In genomic region chr14:50560929-50561280, GRCh38 we compare ENCODE assay signal across 8 cellular contexts. TPM values are rescaled to one million over a fixed set of nuclear protein-coding genes. Genes with fewer than 3 reads are reported as not detected.
DNase-seq lines count a peak whose midpoint lies in the region; ATAC-seq and TF ChIP-seq lines count a peak whose summit lies in the region.

No MANE protein-coding gene starts in this region.

- no peaks in the 10 kb centered on the region for H3K36me3 Mint-ChIP-seq in activated T-helper 17 cell treated with anti-CD3 and anti-CD28 coated beads, Interleukin-2, amount 50 U/mL, for 72 hours (ENCODE audit: low read depth)
- no peaks in the 10 kb centered on the region for H3K36me3 Mint-ChIP-seq in natural killer cell
- no peaks in the 10 kb centered on the region for H3K36me3 Mint-ChIP-seq in stimulated activated naive CD8-positive, alpha-beta T cell treated with anti-CD3 and anti-CD28 coated beads, Interleukin-15, Interleukin-2, amounts not matched to agents 100 ng/mL and 50 ng/mL, for 24 hours (ENCODE audit: low read depth)

- H3K9me3 Mint-ChIP-seq in activated T-helper 17 cell treated with anti-CD3 and anti-CD28 coated beads, Interleukin-2, amount 50 U/mL, for 72 hours, result no peaks in the 10 kb centered on the region
- no peaks in the 10 kb centered on the region for H3K9me3 Mint-ChIP-seq in natural killer cell
- H3K9me3 Mint-ChIP-seq in stimulated activated naive CD8-positive, alpha-beta T cell treated with anti-CD3 and anti-CD28 coated beads, Interleukin-15, Interleukin-2, amounts not matched to agents 100 ng/mL and 50 ng/mL, for 24 hours, result no peaks in the 10 kb centered on the region

- DNase-seq in NOMO-1 treated with dmso at 0.1 percent for 144 hours (lab: John Stamatoyannopoulos, UW; ENCODE audit: unreplicated experiment) (peak; percentile 71), fibroblast of the aortic adventitia (ENCODE audit: low read depth) (peak; percentile 59), natural killer cell (peak; percentile 20)

- no peak overlapping the region for H3K27ac Mint-ChIP-seq in activated T-helper 17 cell treated with anti-CD3 and anti-CD28 coated beads, Interleukin-2, amount 50 U/mL, for 72 hours
- H3K27ac Mint-ChIP-seq in natural killer cell, result no peak overlapping the region
- H3K27ac Mint-ChIP-seq in stimulated activated naive CD8-positive, alpha-beta T cell treated with anti-CD3 and anti-CD28 coated beads, Interleukin-15, Interleukin-2, amounts not matched to agents 100 ng/mL and 50 ng/mL, for 24 hours, result no peak overlapping the region

- ATAC-seq in HG03045 (IDR thresholded peaks at IDR 0.05; ENCODE audit: unreplicated experiment) (peak; percentile 10), natural killer cell (peak; percentile 61 to 69 (median 63)), GM21423 (IDR thresholded peaks at IDR 0.05; ENCODE audit: unreplicated experiment) (no peak)
- ATAC-seq in activated T-helper 17 cell treated with anti-CD3 and anti-CD28 coated beads, Interleukin-2, amount 50 U/mL, for 72 hours (replicated peaks), result peak; percentile 73

- no peak for TF ChIP-seq CTCF in C4-2B (conservative IDR thresholded peaks at IDR 0.05)
- TF ChIP-seq CTCF in fibroblast of the aortic adventitia (IDR thresholded peaks at IDR 0.05; ENCODE audit: insufficient read depth, low read length), result no peak
- TF ChIP-seq CTCF in natural killer cell (IDR thresholded peaks at IDR 0.05), result no peak

- intact Hi-C loops in natural killer cell (cut with micrococcal nuclease), result no loop called here

- peaks cover 4% of the 10 kb centered on the region for H3K4me1 Mint-ChIP-seq in activated T-helper 17 cell treated with anti-CD3 and anti-CD28 coated beads, Interleukin-2, amount 50 U/mL, for 72 hours
- peaks cover 13 to 14% of the 10 kb centered on the region in 2 donors for H3K4me1 Mint-ChIP-seq in natural killer cell
- H3K4me1 Mint-ChIP-seq in stimulated activated naive CD8-positive, alpha-beta T cell treated with anti-CD3 and anti-CD28 coated beads, Interleukin-15, Interleukin-2, amounts not matched to agents 100 ng/mL and 50 ng/mL, for 24 hours (ENCODE audit: low read depth), result peaks cover 15% of the 10 kb centered on the region

- peaks cover 37% of the 10 kb centered on the region for H3K27me3 Mint-ChIP-seq in activated T-helper 17 cell treated with anti-CD3 and anti-CD28 coated beads, Interleukin-2, amount 50 U/mL, for 72 hours
- H3K27me3 Mint-ChIP-seq in natural killer cell (ENCODE audit: low read depth in 2 of 2), result peaks cover 33 to 76% of the 10 kb centered on the region in 2 donors
- H3K27me3 Mint-ChIP-seq in stimulated activated naive CD8-positive, alpha-beta T cell treated with anti-CD3 and anti-CD28 coated beads, Interleukin-15, Interleukin-2, amounts not matched to agents 100 ng/mL and 50 ng/mL, for 24 hours, result peaks cover 52% of the 10 kb centered on the region

- H3K4me3 Mint-ChIP-seq in activated T-helper 17 cell treated with anti-CD3 and anti-CD28 coated beads, Interleukin-2, amount 50 U/mL, for 72 hours, result peak overlapping the region; percentile 83
- H3K4me3 Mint-ChIP-seq in natural killer cell, result peak overlapping the region; percentile 86
- H3K4me3 Mint-ChIP-seq in stimulated activated naive CD8-positive, alpha-beta T cell treated with anti-CD3 and anti-CD28 coated beads, Interleukin-15, Interleukin-2, amounts not matched to agents 100 ng/mL and 50 ng/mL, for 24 hours, result peak overlapping the region; percentile 80

- peak overlapping the region; percentile 17; the same call in 1 of the 2 replicates for H3K27ac ChIP-seq in C4-2B

- peak overlapping the region; percentile 75 for H3K4me3 ChIP-seq in fibroblast of the aortic adventitia (ENCODE audit: low read depth, low read length)

RNA-seq across cellular contexts. Expression of gene ATL1, which starts 1.0 kb away (rescaled TPM):
- total RNA-seq in activated T-helper 17 cell treated with anti-CD3 and anti-CD28 coated beads, Interleukin-2, amount 50 U/mL, for 72 hours, result 1 to 10 TPM; 1.4 to 1.8 TPM
- total RNA-seq in fibroblast of the aortic adventitia (ENCODE audit: low replicate concordance) (5.2 and 10.7 TPM in 2 replicates), natural killer cell (1 to 10 TPM; 1.6 to 3.8 (median 2.4) TPM)

RNA-seq across cellular contexts. Expression of gene MAP4K5, which starts 28.5 kb away (rescaled TPM):
- total RNA-seq in activated T-helper 17 cell treated with anti-CD3 and anti-CD28 coated beads, Interleukin-2, amount 50 U/mL, for 72 hours, result 10 to 100 TPM; 17.9 to 22.3 TPM
- 92.1 and 101 TPM in 2 replicates for total RNA-seq in fibroblast of the aortic adventitia (ENCODE audit: low replicate concordance)
- 10 to 100 TPM; 63.3 to 74.6 (median 65.9) TPM for total RNA-seq in natural killer cell

Comparison
In these comparisons a context has a peak if more than half of its experiments do, and no peak if none do; other contexts are left out.
1. DNase-seq: peak in every context shown above with its lines; median percentile 71 in NOMO-1 treated with dmso at 0.1 percent for 144 hours; 59 in fibroblast of the aortic adventitia; 20 in natural killer cell.